Comparison of ENCODE assay signal across 1 cellular context in the genomic region with DNA sequence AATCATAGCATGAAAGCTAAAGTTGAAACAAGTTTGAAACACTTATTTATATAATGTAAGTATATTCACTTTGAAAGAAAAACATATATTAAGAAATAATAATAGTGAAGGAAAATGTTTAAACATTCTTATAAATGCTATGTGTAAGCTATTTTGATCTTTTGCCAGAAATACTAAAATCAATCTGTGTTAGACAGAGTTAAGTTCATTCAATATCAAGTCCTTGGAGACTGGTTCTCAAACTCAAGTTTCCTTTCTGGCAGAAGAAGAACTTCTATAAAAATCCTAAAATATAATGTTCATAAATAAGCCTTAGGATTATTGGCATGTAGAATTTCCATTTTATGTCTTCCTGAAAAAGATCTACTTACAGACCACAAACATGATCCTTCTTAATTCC.
TF ChIP-seq lines count a peak whose summit lies in the region.

No MANE protein-coding gene starts in this region.

TF ChIP-seq in IMR-90, 13 proteins besides CTCF, POLR2A, EP300 and RAD21:
- TF ChIP-seq USF2 (IDR thresholded peaks at IDR 0.05; ENCODE audit: low read depth, low read length) (no peak), SMC3 (IDR thresholded peaks at IDR 0.05; ENCODE audit: low read depth, low read length) (no peak), RCOR1 (IDR thresholded peaks at IDR 0.05; ENCODE audit: insufficient replicate concordance, low read length) (no peak), CEBPB (IDR thresholded peaks at IDR 0.05; ENCODE audit: low read depth, low read length) (no peak), BHLHE40 (IDR thresholded peaks at IDR 0.05; ENCODE audit: low read depth, low read length) (no peak), MAZ (IDR thresholded peaks at IDR 0.05; ENCODE audit: borderline replicate concordance, low read depth, low read length) (no peak), FOS (IDR thresholded peaks at IDR 0.05; ENCODE audit: low read depth, low read length) (no peak), MXI1 (IDR thresholded peaks at IDR 0.05; ENCODE audit: borderline replicate concordance, low read depth, low read length) (no peak), ELK1 (IDR thresholded peaks at IDR 0.05; ENCODE audit: borderline replicate concordance, low read depth, low read length) (no peak), RFX5 (IDR thresholded peaks at IDR 0.05; ENCODE audit: low read depth, low read length) (no peak), CHD1 (IDR thresholded peaks at IDR 0.05; ENCODE audit: low read depth, low read length) (no peak)
TF ChIP-seq in IMR-90: peak in this region for 0.
